ENCODE assay signal across 8 cellular contexts in genomic region chr6:83511901-83512681, GRCh38. TPM values are rescaled to one million over a fixed set of nuclear protein-coding genes. Genes with fewer than 3 reads are reported as not detected.
A peak's percentile ranks its signal among the peaks of the same experiment; 100 is the strongest.
DNase-seq lines count a peak whose midpoint lies in the region; ATAC-seq, FAIRE-seq and TF ChIP-seq lines count a peak whose summit lies in the region.

Gene PRSS35, plus strand, starts transcription at chr6:83512534. Its CDS starts 10,908 bp downstream, at chr6:83523442.

- H3K36me3 Mint-ChIP-seq in H9 (ENCODE audit: insufficient read depth in 1 of 3, low read depth in 3 of 3) = no peaks in the 10 kb centered on the region; a peak in 1 of 7 replicates

- H3K27me3 Mint-ChIP-seq in H9 (ENCODE audit: low read depth) = peaks cover 7% of the 10 kb centered on the region

- peak within 1 kb of the TSS; percentile 79 to 87 for H3K4me3 Mint-ChIP-seq in H9

- H3T11ph ChIP-seq in H9 (ENCODE audit: low read length) = no peak within 1 kb of the TSS

- no peak within 1 kb of the TSS for H3K23ac ChIP-seq in H9 (ENCODE audit: insufficient read length, low read depth, low read length)

- H3K9me3 Mint-ChIP-seq in H9 = no peaks in the 10 kb centered on the region; a peak in 1 of 5 replicates

- no peak within 1 kb of the TSS for H3K14ac ChIP-seq in H9 (ENCODE audit: insufficient read depth, low read length)

- H2BK20ac ChIP-seq in H9 (ENCODE audit: low read depth, low read length, poor library complexity, severe bottlenecking) = no peak within 1 kb of the TSS

- TF ChIP-seq CTCF in H9 (conservative IDR thresholded peaks at IDR 0.05) = peak; percentile 89

- no peaks in the 10 kb centered on the region for H3K79me1 ChIP-seq in H9 (ENCODE audit: insufficient read depth, low read depth, low read length, poor library complexity, severe bottlenecking)

- no peak within 1 kb of the TSS for H3K18ac ChIP-seq in H9 (ENCODE audit: insufficient read length, low read depth, low read length)

- H3K27ac ChIP-seq in H9 (ENCODE audit: insufficient read length, low read depth, low read length) = no peak within 1 kb of the TSS

- H2AK5ac ChIP-seq in H9 (ENCODE audit: insufficient read length, low read length) = no peak within 1 kb of the TSS

- no peak within 1 kb of the TSS for H4K5ac ChIP-seq in H9 (ENCODE audit: insufficient read length, low read depth, low read length)

- peak within 1 kb of the TSS; percentile 10 for H3K9ac ChIP-seq in H9 (ENCODE audit: extremely low read depth, insufficient read length, low read length)

- H2BK12ac ChIP-seq in H9 (ENCODE audit: insufficient read length, low read depth, low read length) = no peak within 1 kb of the TSS

- no peaks in the 10 kb centered on the region for H3K79me2 ChIP-seq in H9 (ENCODE audit: insufficient read depth, low read length)

- no peaks in the 10 kb centered on the region for H3K27me3 ChIP-seq in H9 (ENCODE audit: insufficient read depth, low read length)

- H3K9me3 ChIP-seq in H9 (ENCODE audit: control insufficient read depth, low read depth, low read length) = no peaks in the 10 kb centered on the region

- no peaks in the 10 kb centered on the region for H4K20me1 ChIP-seq in H9 (ENCODE audit: control insufficient read depth, insufficient read depth, insufficient read length)

- DNase-seq in EH (ENCODE audit: low read depth) = peak; percentile 52
- peak; percentile 91 for DNase-seq in H9
- DNase-seq in NCI-H524 treated with DMSO at 0.1 percent for 48 hours (lab: John Stamatoyannopoulos, UW) = peak; percentile 38
- peak in 52 of 58 donors; percentile 8 to 69 (median 31) for DNase-seq in anterior cingulate cortex (lab: John Stamatoyannopoulos, UW)
- DNase-seq in hepatic stellate cell (ENCODE audit: low spot score) = peak; percentile 36
- DNase-seq in putamen (ENCODE audit: low spot score) = peak; percentile 40
- no peak for DNase-seq in GM19239 (ENCODE audit: insufficient read length, low spot score)

- H3K4ac ChIP-seq in H9 (ENCODE audit: low read depth, low read length) = no peak within 1 kb of the TSS

- WGBS in H9 (ENCODE audit: extremely low coverage, insufficient read length, low lambda C conversion rate) = no CpG with 5 or more reads among the region's 38 CpGs

- H4K8ac ChIP-seq in H9 (replicated peaks; ENCODE audit: insufficient read length, low read depth, low read length) = no peak within 1 kb of the TSS

- H2AFZ ChIP-seq in H9 (ENCODE audit: low read length) = peak within 1 kb of the TSS; percentile 79

- H2BK15ac ChIP-seq in H9 (ENCODE audit: low read depth, low read length) = no peak within 1 kb of the TSS

- H3K56ac ChIP-seq in H9 (ENCODE audit: insufficient read length, low read depth, low read length) = no peak within 1 kb of the TSS

- peak within 1 kb of the TSS; percentile 77 for H3K4me2 ChIP-seq in H9 (ENCODE audit: insufficient read depth, insufficient read length, low read length)

- H3K27ac Mint-ChIP-seq in H9 = peak within 1 kb of the TSS in 2 of 3 experiments; percentile 59 to 74; a peak in 4 of 7 replicates

- H3K23me2 ChIP-seq in H9 (ENCODE audit: insufficient read length, low read depth, low read length, poor library complexity, severe bottlenecking) = peaks cover 4% of the 10 kb centered on the region

- H2BK5ac ChIP-seq in H9 (ENCODE audit: insufficient read length, low read length) = no peak within 1 kb of the TSS

- FAIRE-seq in GM19239 (lab: Jason Lieb, UNC) = no peak

- H3K4me1 ChIP-seq in H9 (ENCODE audit: insufficient read depth, low read length) = no peaks in the 10 kb centered on the region

- no peak within 1 kb of the TSS for H4K91ac ChIP-seq in H9 (ENCODE audit: insufficient read length, low read depth, low read length)

- no peak for ATAC-seq in GM19455 (IDR thresholded peaks at IDR 0.05; ENCODE audit: unreplicated experiment)

- no peak within 1 kb of the TSS for H2BK120ac ChIP-seq in H9 (ENCODE audit: low read depth, low read length, poor library complexity, severe bottlenecking)

- H3K4me1 Mint-ChIP-seq in H9 = peaks cover 19 to 23% of the 10 kb centered on the region in 2 experiments

RNA-seq across cellular contexts. Expression of gene PRSS35, which starts in this region (rescaled TPM):
- total RNA-seq in H9 (2021) = 1.4 and 1.7 TPM in 2 replicates
